ENCODE assay signal across 12 cellular contexts in the genomic region with DNA sequence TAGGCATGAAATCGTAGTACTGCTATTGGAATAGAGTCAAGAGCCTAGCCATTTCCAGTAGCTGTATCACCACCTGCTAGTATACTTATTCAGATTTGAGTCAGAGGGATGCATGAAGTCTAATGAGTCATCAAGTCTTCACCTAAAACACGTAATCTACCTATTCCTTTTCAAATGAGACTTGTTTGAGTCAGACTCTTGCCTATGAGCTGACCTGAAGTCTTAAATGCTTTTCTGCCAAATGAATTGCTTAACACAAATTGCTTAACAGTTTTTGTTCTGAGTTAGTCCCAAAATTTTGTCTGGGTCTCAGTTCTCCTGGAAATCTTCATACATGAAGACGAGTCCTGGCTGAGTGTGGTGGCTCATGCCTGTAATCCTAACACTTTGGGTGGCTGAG.
A peak's percentile ranks its signal among the peaks of the same experiment; 100 is the strongest.
DNase-seq lines count a peak whose midpoint lies in the region; ATAC-seq and TF ChIP-seq lines count a peak whose summit lies in the region.
"Had no signal": no experiment of that assay in that cellular context is flagged by ENCODE, and none has a peak within 500 bp of the region (broad histone marks: within the 10 kb centered on the region; RNA-seq: fewer than 3 reads in every experiment).

No MANE protein-coding gene starts in this region.

- no peaks in the 10 kb centered on the region for H3K4me1 ChIP-seq in smooth muscle cell (ENCODE audit: low read depth)

- H3K9ac ChIP-seq in smooth muscle cell (ENCODE audit: low read depth), result no peak overlapping the region

- H3K9me3 Mint-ChIP-seq in activated CD8-positive, alpha-beta T cell treated with anti-CD3 and anti-CD28 coated beads for 36 hours, result no peaks in the 10 kb centered on the region
- no peaks in the 10 kb centered on the region for H3K9me3 Mint-ChIP-seq in activated CD8-positive, alpha-beta T cell treated with anti-CD3 and anti-CD28 coated beads, Interleukin-2, amount 10 ng/mL, durations not matched to agents 7 days and 5 days (ENCODE audit: insufficient read depth)

- H3K79me2 ChIP-seq in smooth muscle cell (ENCODE audit: low read depth), result no peaks in the 10 kb centered on the region

- no peak overlapping the region for H3K27ac Mint-ChIP-seq in activated CD8-positive, alpha-beta T cell treated with anti-CD3 and anti-CD28 coated beads for 36 hours
- no peak overlapping the region for H3K27ac Mint-ChIP-seq in activated CD8-positive, alpha-beta T cell treated with anti-CD3 and anti-CD28 coated beads, Interleukin-2, amount 10 ng/mL, durations not matched to agents 7 days and 5 days

- H4K20me1 ChIP-seq in smooth muscle cell (ENCODE audit: low read depth), result no peaks in the 10 kb centered on the region

- H3F3A ChIP-seq in smooth muscle cell (ENCODE audit: low read depth), result no peaks in the 10 kb centered on the region

- H2AFZ ChIP-seq in smooth muscle cell (ENCODE audit: low read depth), result no peak overlapping the region

- H3K27me3 ChIP-seq in smooth muscle cell (ENCODE audit: low read depth), result no peaks in the 10 kb centered on the region
- H3K27me3 ChIP-seq: sigmoid colon, transverse colon had no signal

- H3K4me1 Mint-ChIP-seq in activated CD8-positive, alpha-beta T cell treated with anti-CD3 and anti-CD28 coated beads for 36 hours (ENCODE audit: low read depth), result no peaks in the 10 kb centered on the region
- H3K4me1 Mint-ChIP-seq in activated CD8-positive, alpha-beta T cell treated with anti-CD3 and anti-CD28 coated beads, Interleukin-2, amount 10 ng/mL, durations not matched to agents 7 days and 5 days (ENCODE audit: low read depth), result no peaks in the 10 kb centered on the region

- no peaks in the 10 kb centered on the region for H3K36me3 ChIP-seq in smooth muscle cell (ENCODE audit: low read depth)
- H3K36me3 ChIP-seq: sigmoid colon, transverse colon had no signal

- H3K4me3 ChIP-seq in fibroblast of the aortic adventitia (ENCODE audit: low read depth, low read length), result no peak overlapping the region
- no peak overlapping the region for H3K4me3 ChIP-seq in smooth muscle cell
- H3K4me3 ChIP-seq: sigmoid colon, transverse colon had no signal

- TF ChIP-seq CTCF in activated CD8-positive, alpha-beta T cell treated with anti-CD3 and anti-CD28 coated beads for 36 hours (IDR thresholded peaks at IDR 0.05), result no peak
- no peak for TF ChIP-seq CTCF in fibroblast of the aortic adventitia (IDR thresholded peaks at IDR 0.05; ENCODE audit: insufficient read depth, low read length)
- TF ChIP-seq CTCF in smooth muscle cell (IDR thresholded peaks at IDR 0.05; ENCODE audit: borderline replicate concordance, insufficient read depth, poor library complexity, severe bottlenecking), result no peak

- no peaks in the 10 kb centered on the region for H3K9me3 ChIP-seq in smooth muscle cell (replicated peaks; ENCODE audit: low read depth)
- H3K9me3 ChIP-seq: sigmoid colon, transverse colon had no signal

- peak; percentile 67 for ATAC-seq in activated CD8-positive, alpha-beta T cell treated with anti-CD3 and anti-CD28 coated beads for 36 hours
- no peak for ATAC-seq in activated CD8-positive, alpha-beta T cell treated with anti-CD3 and anti-CD28 coated beads, Interleukin-2, amount 10 ng/mL, durations not matched to agents 7 days and 5 days
- no peak for ATAC-seq in GM19467 (IDR thresholded peaks at IDR 0.05; ENCODE audit: unreplicated experiment)
- no peak for ATAC-seq in GM19452 (IDR thresholded peaks at IDR 0.05; ENCODE audit: unreplicated experiment)

- CTCF ChIA-PET in activated CD8-positive, alpha-beta T cell treated with anti-CD3 and anti-CD28 coated beads for 36 hours (lab: Charles Lee), result no interaction called here
- CTCF ChIA-PET in activated CD8-positive, alpha-beta T cell treated with anti-CD3 and anti-CD28 coated beads, Interleukin-2, amount 10 ng/mL, durations not matched to agents 7 days and 5 days (lab: Charles Lee), result no interaction called here

- 70% methylated on average over 3 of the region's 3 CpGs for WGBS in smooth muscle cell (ENCODE audit: low lambda C conversion rate)

- intact Hi-C loops in activated CD8-positive, alpha-beta T cell treated with anti-CD3 and anti-CD28 coated beads for 36 hours (cut with micrococcal nuclease), result no loop called here

- peak overlapping the region; percentile 22 for H3K4me2 ChIP-seq in smooth muscle cell

- H3K27ac ChIP-seq in smooth muscle cell (ENCODE audit: low read depth), result no peak overlapping the region
- H3K27ac ChIP-seq: sigmoid colon, transverse colon had no signal

- DNase-seq in activated CD8-positive, alpha-beta T cell treated with anti-CD3 and anti-CD28 coated beads for 36 hours, result no peak
- no peak for DNase-seq in activated CD8-positive, alpha-beta T cell treated with anti-CD3 and anti-CD28 coated beads, Interleukin-2, amount 10 ng/mL, durations not matched to agents 7 days and 5 days
- DNase-seq in RKO (ENCODE audit: low spot score), result peak; percentile 85
- peak; percentile 68 for DNase-seq in fibroblast of the aortic adventitia (ENCODE audit: low read depth)
- no peak for DNase-seq in smooth muscle cell (lab: John Stamatoyannopoulos, UW; ENCODE audit: unreplicated experiment)
- DNase-seq in islet precursor cell, result no peak
- DNase-seq: Karpas-422, NCI-H2107, sigmoid colon, transverse colon had no signal

- H3K27me3 Mint-ChIP-seq in activated CD8-positive, alpha-beta T cell treated with anti-CD3 and anti-CD28 coated beads for 36 hours, result no peaks in the 10 kb centered on the region
- no peaks in the 10 kb centered on the region for H3K27me3 Mint-ChIP-seq in activated CD8-positive, alpha-beta T cell treated with anti-CD3 and anti-CD28 coated beads, Interleukin-2, amount 10 ng/mL, durations not matched to agents 7 days and 5 days (ENCODE audit: low read depth)

- POLR2A ChIA-PET in activated CD8-positive, alpha-beta T cell treated with anti-CD3 and anti-CD28 coated beads for 36 hours (lab: Charles Lee), result no interaction called here
- POLR2A ChIA-PET in activated CD8-positive, alpha-beta T cell treated with anti-CD3 and anti-CD28 coated beads, Interleukin-2, amount 10 ng/mL, durations not matched to agents 7 days and 5 days (lab: Charles Lee), result no interaction called here

- H3K4me3 Mint-ChIP-seq in activated CD8-positive, alpha-beta T cell treated with anti-CD3 and anti-CD28 coated beads for 36 hours, result no peak overlapping the region
- no peak overlapping the region for H3K4me3 Mint-ChIP-seq in activated CD8-positive, alpha-beta T cell treated with anti-CD3 and anti-CD28 coated beads, Interleukin-2, amount 10 ng/mL, durations not matched to agents 7 days and 5 days

- H3K36me3 Mint-ChIP-seq in activated CD8-positive, alpha-beta T cell treated with anti-CD3 and anti-CD28 coated beads for 36 hours (ENCODE audit: low read depth), result no peaks in the 10 kb centered on the region
- H3K36me3 Mint-ChIP-seq in activated CD8-positive, alpha-beta T cell treated with anti-CD3 and anti-CD28 coated beads, Interleukin-2, amount 10 ng/mL, durations not matched to agents 7 days and 5 days (ENCODE audit: low read depth), result no peaks in the 10 kb centered on the region

Comparison
In these comparisons a context has a peak if more than half of its experiments do, and no peak if none do; other contexts are left out.
1. DNase-seq: peak in RKO (single experiment) and fibroblast of the aortic adventitia (single experiment); none in activated CD8-positive, alpha-beta T cell treated with anti-CD3 and anti-CD28 coated beads for 36 hours (single experiment), activated CD8-positive, alpha-beta T cell treated with anti-CD3 and anti-CD28 coated beads, Interleukin-2, amount 10 ng/mL, durations not matched to agents 7 days and 5 days (single experiment), smooth muscle cell (single experiment) and islet precursor cell (single experiment).